ENCODE assay signal across 8 cellular contexts in genomic region chr11:61971177-61972111, GRCh38. TPM values are rescaled to one million over a fixed set of nuclear protein-coding genes. Genes with fewer than 3 reads are reported as not detected.
A peak's percentile ranks its signal among the peaks of the same experiment; 100 is the strongest.
DNase-seq lines count a peak whose midpoint lies in the region; ATAC-seq and FAIRE-seq lines count a peak whose summit lies in the region.

No MANE protein-coding gene starts in this region.

- H3K9me3 Mint-ChIP-seq in T-helper 1 cell treated with Interleukin-12 subunit alpha and Interleukin-12 subunit beta and Interleukin-4 antibody, amounts not matched to agents 30 μg/mL and 1 μg/mL, for 36 hours = no peaks in the 10 kb centered on the region

- no peaks in the 10 kb centered on the region for H3K36me3 ChIP-seq in small intestine (ENCODE audit: control insufficient read depth in 2 of 2, insufficient read depth in 2 of 2, low read length in 2 of 2)

- H3K27me3 Mint-ChIP-seq in T-helper 1 cell treated with Interleukin-12 subunit alpha and Interleukin-12 subunit beta and Interleukin-4 antibody, amounts not matched to agents 30 μg/mL and 1 μg/mL, for 36 hours (ENCODE audit: low read depth) = no peaks in the 10 kb centered on the region

- no peaks in the 10 kb centered on the region for H3K27me3 ChIP-seq in small intestine (ENCODE audit: control insufficient read depth in 2 of 2, insufficient read depth in 2 of 2, low read length in 2 of 2)

- peak overlapping the region; percentile 40 for H3K4me3 Mint-ChIP-seq in T-helper 1 cell treated with Interleukin-12 subunit alpha and Interleukin-12 subunit beta and Interleukin-4 antibody, amounts not matched to agents 30 μg/mL and 1 μg/mL, for 36 hours

- 23 to 36% (median 36%) methylated on average over 16 of the region's 16 CpGs for WGBS in small intestine, 3 donors

- peak overlapping the region; percentile 85 for H3K27ac Mint-ChIP-seq in T-helper 1 cell treated with Interleukin-12 subunit alpha and Interleukin-12 subunit beta and Interleukin-4 antibody, amounts not matched to agents 30 μg/mL and 1 μg/mL, for 36 hours

- H3K9me3 ChIP-seq in small intestine (ENCODE audit: control insufficient read depth, low read depth) = no peaks in the 10 kb centered on the region

- peak overlapping the region; percentile 82 to 84 for H3K27ac ChIP-seq in small intestine (ENCODE audit: low read depth in 1 of 2, low read length in 1 of 2)

- no peak overlapping the region for H3K4me3 ChIP-seq in small intestine (ENCODE audit: low read depth in 1 of 2, low read length in 2 of 2)

- peaks cover 3% of the 10 kb centered on the region for H3K36me3 Mint-ChIP-seq in T-helper 1 cell treated with Interleukin-12 subunit alpha and Interleukin-12 subunit beta and Interleukin-4 antibody, amounts not matched to agents 30 μg/mL and 1 μg/mL, for 36 hours (ENCODE audit: low read depth)

- H3K4me1 ChIP-seq in small intestine (ENCODE audit: control insufficient read depth in 2 of 2, insufficient read depth in 1 of 2, low read depth in 1 of 2, low read length in 1 of 2) = peaks cover 12 to 26% of the 10 kb centered on the region in 2 donors

- no peak for FAIRE-seq in small intestine (lab: Jason Lieb, UNC)

- peaks cover 56% of the 10 kb centered on the region for H3K4me1 Mint-ChIP-seq in T-helper 1 cell treated with Interleukin-12 subunit alpha and Interleukin-12 subunit beta and Interleukin-4 antibody, amounts not matched to agents 30 μg/mL and 1 μg/mL, for 36 hours (ENCODE audit: low read depth)

- no peak for ATAC-seq in GM21381 (IDR thresholded peaks at IDR 0.05; ENCODE audit: unreplicated experiment)

- DNase-seq in activated gamma-delta T cell treated with anti-CD3 and anti-CD28 coated beads, Interleukin-2, amount 50 U/mL, for 16 hours (ENCODE audit: low read depth) = peak; percentile 7
- DNase-seq in activated gamma-delta T cell treated with Interleukin-2 at 50 U/mL for 16 hours = no peak
- peak; percentile 79 for DNase-seq in NCI-H1092 (lab: John Stamatoyannopoulos, UW)
- peak; percentile 60 to 86 for DNase-seq in cerebellar nuclear complex (lab: John Stamatoyannopoulos, UW)
- peak; percentile 99 for DNase-seq in islet precursor cell
- DNase-seq in small intestine = peak; percentile 77

RNA-seq across cellular contexts. Expression of gene FTH1, which starts 4.0 kb away (rescaled TPM):
- polyA plus RNA-seq in small intestine = 1,000 to 10,000 TPM; 3,413 to 10,000 (median 8,961) TPM

RNA-seq across cellular contexts. Expression of gene BEST1, which starts 21.3 kb away (rescaled TPM):
- 1 to 10 TPM; 2.7 to 4.7 (median 4.3) TPM for polyA plus RNA-seq in small intestine

RNA-seq across cellular contexts. Expression of gene RAB3IL1, which starts 54.1 kb away (rescaled TPM):
- polyA plus RNA-seq in small intestine = 1 to 10 TPM in 2 of 3 donors, under 1 TPM in 1; 0.45 to 9.5 (median 4.9) TPM
